1 cellular context compared by ENCODE assay signal in genomic region chr6:32212076-32212760, GRCh38.
TF ChIP-seq lines count a peak whose summit lies in the region.

No MANE protein-coding gene starts in this region.

TF ChIP-seq in HEK293, 187 proteins besides CTCF, POLR2A, EP300 and RAD21 (continued from another document):
- TF ChIP-seq ZNF148 (tag by site-specific recombination; IDR thresholded peaks at IDR 0.05; ENCODE audit: borderline replicate concordance) (no peak), ZFP3 (tag by site-specific recombination; IDR thresholded peaks at IDR 0.05; ENCODE audit: low read depth) (no peak), ZBTB49 (tag by site-specific recombination; IDR thresholded peaks at IDR 0.05; ENCODE audit: low read depth) (no peak), ZFHX2 (tag by site-specific recombination; conservative IDR thresholded peaks at IDR 0.05) (peak; percentile 54), ZBTB17 (tag by site-specific recombination; IDR thresholded peaks at IDR 0.05) (no peak), ZNF791 (tag by site-specific recombination; IDR thresholded peaks at IDR 0.05) (no peak), ZNF175 (tag by site-specific recombination; IDR thresholded peaks at IDR 0.05) (no peak)
